26 cellular contexts compared by ENCODE assay signal in genomic region chr3:126728680-126729079, GRCh38. TPM values are rescaled to one million over a fixed set of nuclear protein-coding genes. Genes with fewer than 3 reads are reported as not detected.
DNase-seq lines count a peak whose midpoint lies in the region; ATAC-seq, FAIRE-seq and TF ChIP-seq lines count a peak whose summit lies in the region.
"Had no signal": no experiment of that assay in that cellular context is flagged by ENCODE, and none has a peak within 500 bp of the region (broad histone marks: within the 10 kb centered on the region; RNA-seq: fewer than 3 reads in every experiment).

No MANE protein-coding gene starts in this region.

- 100% methylated on average over 1 of the region's 1 CpG for WGBS in HepG2 (ENCODE audit: low lambda C conversion rate)
- WGBS in right lobe of liver (ENCODE audit: insufficient coverage, low coverage, low lambda C conversion rate, missing lambda C conversion rate), result 100% methylated on average over 1 of the region's 1 CpG
- WGBS in K562 (ENCODE audit: insufficient coverage, low coverage, missing lambda C conversion rate), result 67% methylated on average over 1 of the region's 1 CpG
- WGBS in esophagus muscularis mucosa, result 90% methylated on average over 1 of the region's 1 CpG

- CTCF ChIA-PET in HepG2 (lab: Yijun Ruan, JAX; ENCODE audit: low intra/inter-chr PET ratio, low total read pairs), result no interaction called here
- CTCF ChIA-PET in K562 (lab: Yijun Ruan, JAX; ENCODE audit: low intra/inter-chr PET ratio), result no interaction called here

- TF ChIP-seq EP300 in HepG2 (IDR thresholded peaks at IDR 0.05; ENCODE audit: low read depth in 2 of 2, low read length in 2 of 2) (no peak), HepG2 (CRISPR knock-in tag; IDR thresholded peaks at IDR 0.05; ENCODE audit: borderline replicate concordance) (no peak), K562 (IDR thresholded peaks at IDR 0.05; ENCODE audit: low read length) (no peak), esophagus muscularis mucosa (IDR thresholded peaks at IDR 0.05) (no peak)

- H4K20me1 ChIP-seq in HepG2 (ENCODE audit: insufficient read depth, low read length) (no peaks in the 10 kb centered on the region), K562 (replicated peaks; ENCODE audit: control insufficient read depth, insufficient read depth, low read length) (no peaks in the 10 kb centered on the region)

- H3K4me3 ChIP-seq in HepG2 (replicated peaks in 1 of 3; ENCODE audit: insufficient read depth in 1 of 3, low read depth in 2 of 3, low read length in 3 of 3) (no peak overlapping the region), right lobe of liver (no peak overlapping the region), K562 (no peak overlapping the region), esophagus muscularis mucosa (no peak overlapping the region)
- H3K4me3 ChIP-seq: BLaER1, GM12878 had no signal

- TF ChIP-seq POLR2A in HepG2 (IDR thresholded peaks at IDR 0.05; ENCODE audit: insufficient read depth in 1 of 2, low read depth in 2 of 2, low read length in 2 of 2), result no peak
- no peak for TF ChIP-seq POLR2A in right lobe of liver (IDR thresholded peaks at IDR 0.05)
- TF ChIP-seq POLR2A in K562 (conservative IDR thresholded peaks at IDR 0.05), result no peak
- no peak for TF ChIP-seq POLR2A in esophagus muscularis mucosa (IDR thresholded peaks at IDR 0.05; ENCODE audit: low read depth)

- POLR2A ChIA-PET in HepG2 (lab: Yijun Ruan, JAX), result no interaction called here
- POLR2A ChIA-PET in K562 (lab: Yijun Ruan, JAX), result no interaction called here

- H3K79me2 ChIP-seq in HepG2 (ENCODE audit: insufficient read depth, low read length) (no peaks in the 10 kb centered on the region), K562 (ENCODE audit: control insufficient read depth, insufficient read depth, low read length) (no peaks in the 10 kb centered on the region)

- no peaks in the 10 kb centered on the region for H3K27me3 Mint-ChIP-seq in T-helper 17 cell
- H3K27me3 Mint-ChIP-seq: CD4-positive, alpha-beta memory T cell; CD4-positive, CD25-positive, alpha-beta regulatory T cell; CD8-positive, alpha-beta memory T cell had no signal

- H3K27ac ChIP-seq in HepG2 (ENCODE audit: extremely low read length, insufficient read depth, low read length), result no peak overlapping the region
- no peak overlapping the region for H3K27ac ChIP-seq in right lobe of liver
- H3K27ac ChIP-seq in K562 (ENCODE audit: extremely low read depth, low read depth, low read length), result no peak overlapping the region
- H3K27ac ChIP-seq in esophagus muscularis mucosa (replicated peaks in 1 of 4), result no peak overlapping the region
- H3K27ac ChIP-seq: 22Rv1, BLaER1 had no signal

- no peak overlapping the region for H3K9ac ChIP-seq in HepG2 (ENCODE audit: insufficient read depth, low read depth, low read length)
- H3K9ac ChIP-seq in K562 (ENCODE audit: insufficient read depth in 1 of 2, low read depth in 2 of 2, low read length in 2 of 2), result no peak overlapping the region
- H3K9ac ChIP-seq: BLaER1 had no signal

- H3K27me3 ChIP-seq in HepG2 (ENCODE audit: control insufficient read depth in 1 of 2, insufficient read depth in 2 of 2, low read length in 2 of 2) (no peaks in the 10 kb centered on the region), right lobe of liver (no peaks in the 10 kb centered on the region), K562 (ENCODE audit: control insufficient read depth in 2 of 2, insufficient read depth in 2 of 2, low read length in 2 of 2) (no peaks in the 10 kb centered on the region), esophagus muscularis mucosa (no peaks in the 10 kb centered on the region)
- H3K27me3 ChIP-seq: BE2C, BLaER1 had no signal

- ATAC-seq in HepG2, result no peak
- ATAC-seq in right lobe of liver, result no peak
- no peak for ATAC-seq in T-helper 17 cell
- ATAC-seq in K562, result no peak
- ATAC-seq: GM12878 had no signal

- TF ChIP-seq RAD21 in HepG2 (CRISPR knock-in tag; IDR thresholded peaks at IDR 0.05), result no peak
- TF ChIP-seq RAD21 in K562 (CRISPR knock-in tag; conservative IDR thresholded peaks at IDR 0.05 in 1 of 2, IDR thresholded peaks at IDR 0.05 in 1 of 2), result no peak

- H3K36me3 ChIP-seq in HepG2 (replicated peaks in 1 of 2; ENCODE audit: control insufficient read depth in 1 of 2, insufficient read depth in 2 of 2, low read length in 2 of 2) (peaks cover 5 to 13% of the 10 kb centered on the region in 2 experiments; a peak in 4 of 5 replicates), right lobe of liver (no peaks in the 10 kb centered on the region), K562 (ENCODE audit: control insufficient read depth, insufficient read depth, low read length) (peaks cover 6% of the 10 kb centered on the region; the same call in 1 of the 3 replicates), esophagus muscularis mucosa (peaks cover 10 to 37% (median 18%) of the 10 kb centered on the region in 4 donors)
- H3K36me3 ChIP-seq: BE2C had no signal

- H3K4me2 ChIP-seq in HepG2 (ENCODE audit: low read depth, low read length) (no peak overlapping the region), K562 (ENCODE audit: insufficient read depth, low read length) (no peak overlapping the region)
- H3K4me2 ChIP-seq: BLaER1 had no signal

- no peak for DNase-seq in HepG2 (ENCODE audit: low spot score)
- DNase-seq in right lobe of liver, result no peak
- DNase-seq in T-helper 17 cell, result no peak
- DNase-seq in K562 (ENCODE audit: extremely low read depth in 1 of 4, low spot score in 3 of 4), result no peak
- DNase-seq in esophagus muscularis mucosa (ENCODE audit: extremely low spot score), result no peak
- no peak for DNase-seq in NCI-H1436 (lab: John Stamatoyannopoulos, UW)
- DNase-seq: ACHN; BE2C; C1 segment of cervical spinal cord; CD4-positive, alpha-beta memory T cell; CD4-positive, CD25-positive, alpha-beta regulatory T cell; CD8-positive, alpha-beta memory T cell; COR-L47; DMS 273 treated with DMSO at 0.1 percent for 48 hours; DMS153; DMS53; DMS79; DND-41; EL; GDM1 had no signal

- H3K9me1 ChIP-seq in K562 (ENCODE audit: control insufficient read depth, insufficient read depth, low read length), result no peaks in the 10 kb centered on the region

- in situ Hi-C loops in HepG2 (cut with HindIII; ENCODE audit: extremely low pct_ligation_motif_present, low pct_unique_long_range_greater_than_20kb), result no loop called here
- in situ Hi-C loops in K562 (cut with MboI), result no loop called here

- peaks cover 8% of the 10 kb centered on the region for H3K4me1 ChIP-seq in HepG2 (ENCODE audit: insufficient read depth, low read length)
- H3K4me1 ChIP-seq in right lobe of liver, result no peaks in the 10 kb centered on the region
- no peaks in the 10 kb centered on the region for H3K4me1 ChIP-seq in K562 (replicated peaks in 1 of 2; ENCODE audit: control insufficient read depth in 2 of 2, insufficient read depth in 2 of 2, low read length in 2 of 2)
- H3K4me1 ChIP-seq in esophagus muscularis mucosa, result no peaks in the 10 kb centered on the region
- H3K4me1 ChIP-seq: BE2C had no signal

- H3K4me3 Mint-ChIP-seq in T-helper 17 cell, result no peak overlapping the region
- H3K4me3 Mint-ChIP-seq: CD14-positive monocyte; CD4-positive, alpha-beta memory T cell; CD4-positive, CD25-positive, alpha-beta regulatory T cell; CD8-positive, alpha-beta memory T cell had no signal

- H2AFZ ChIP-seq in HepG2 (ENCODE audit: low read length) (no peak overlapping the region), K562 (ENCODE audit: low read depth, low read length) (no peak overlapping the region)

- no TSS peak for BruUV-seq in HepG2 (replicated peaks; lab: Mats Ljungman, UMichigan)
- no TSS peak for BruUV-seq in K562 (replicated peaks; lab: Mats Ljungman, UMichigan)

- FAIRE-seq in HepG2 (lab: Jason Lieb, UNC), result no peak
- no peak for FAIRE-seq in K562 (lab: Jason Lieb, UNC)
- FAIRE-seq: GM12878, GM12892, GM18507 had no signal

- H3K36me3 Mint-ChIP-seq in T-helper 17 cell (ENCODE audit: low read depth), result peaks cover 8% of the 10 kb centered on the region

- peaks cover 5% of the 10 kb centered on the region for H3K4me1 Mint-ChIP-seq in T-helper 17 cell

- peak overlapping the region; percentile 48 for H3K27ac Mint-ChIP-seq in T-helper 17 cell
- H3K27ac Mint-ChIP-seq: CD4-positive, CD25-positive, alpha-beta regulatory T cell had no signal

- intact Hi-C loops in HepG2 (cut with micrococcal nuclease; ENCODE audit: unreplicated experiment), result no loop called here
- intact Hi-C loops in right lobe of liver (cut with DNase I), result no loop called here
- intact Hi-C loops in K562 (cut with micrococcal nuclease), result no loop called here
- intact Hi-C loops in esophagus muscularis mucosa (cut with DNase I), result no loop called here

- H3K9me3 ChIP-seq in HepG2 (ENCODE audit: low read length), result no peaks in the 10 kb centered on the region
- H3K9me3 ChIP-seq in right lobe of liver, result no peaks in the 10 kb centered on the region
- H3K9me3 ChIP-seq in T-helper 17 cell (ENCODE audit: control insufficient read depth, low read length, poor library complexity, severe bottlenecking), result no peaks in the 10 kb centered on the region
- no peaks in the 10 kb centered on the region for H3K9me3 ChIP-seq in K562 (replicated peaks; ENCODE audit: control insufficient read depth, insufficient read depth, low read depth, low read length)
- no peaks in the 10 kb centered on the region for H3K9me3 ChIP-seq in esophagus muscularis mucosa

- TF ChIP-seq CTCF in HepG2 (CRISPR knock-in tag; IDR thresholded peaks at IDR 0.05) (no peak), right lobe of liver (IDR thresholded peaks at IDR 0.05) (no peak), K562 (IDR thresholded peaks at IDR 0.05 in 2 of 3, conservative IDR thresholded peaks at IDR 0.05 in 1 of 3; ENCODE audit: insufficient read depth in 2 of 3, low read depth in 1 of 3, low read length in 3 of 3) (no peak), esophagus muscularis mucosa (IDR thresholded peaks at IDR 0.05) (no peak)

RNA-seq across cellular contexts. Expression of gene CHCHD6, which starts 24.6 kb away (rescaled TPM):
- 20.3 and 24.8 TPM in 2 replicates for total RNA-seq in HepG2 (2016; rRNA removed; fragmentation: Illumina TruSeq; extraction: Trizol)
- total RNA-seq in HepG2 (2016; cell fraction: cytosol; rRNA removed; fragmentation: Illumina TruSeq; extraction: Trizol; ENCODE audit: low read depth), result 10.6 and 13.0 TPM in 2 replicates
- 21.0 and 27.0 TPM in 2 replicates for total RNA-seq in HepG2 (2016; cell fraction: insoluble cytoplasmic fraction; rRNA removed; fragmentation: Illumina TruSeq; extraction: Trizol)
- 12.4 and 16.6 TPM in 2 replicates for total RNA-seq in HepG2 (2016; cell fraction: membrane; rRNA removed; fragmentation: Illumina TruSeq; extraction: Trizol)
- total RNA-seq in HepG2 (2016; cell fraction: nucleus; rRNA removed; fragmentation: Illumina TruSeq; extraction: Trizol), result 11.5 and 15.1 TPM in 2 replicates
- 18.5 and 20.8 TPM in 2 replicates for polyA plus RNA-seq in HepG2 (2011; rRNA removed)
- polyA plus RNA-seq in HepG2 (2011; cell fraction: cytosol; rRNA removed), result 19.5 and 23.3 TPM in 2 replicates
- polyA plus RNA-seq in HepG2 (2011; cell fraction: nucleus; rRNA removed), result 8.9 and 9.9 TPM in 2 replicates
- polyA plus RNA-seq in HepG2 (2012), result 10.9 and 12.0 TPM in 2 replicates
- 12.6 and 15.1 TPM in 2 replicates for polyA plus RNA-seq in HepG2 (2016; cell fraction: cytosol; fragmentation: Illumina TruSeq; extraction: Trizol; ENCODE audit: low read depth)
- 28.8 and 28.9 TPM in 2 replicates for polyA plus RNA-seq in HepG2 (2016; cell fraction: insoluble cytoplasmic fraction; fragmentation: Illumina TruSeq; extraction: Trizol; ENCODE audit: low read depth)
- polyA plus RNA-seq in HepG2 (2016; cell fraction: membrane; fragmentation: Illumina TruSeq; extraction: Trizol; ENCODE audit: low read depth), result 13.3 and 13.9 TPM in 2 replicates
- 15.3 and 19.3 TPM in 2 replicates for polyA plus RNA-seq in HepG2 (2016; cell fraction: nucleus; fragmentation: Illumina TruSeq; extraction: Trizol; ENCODE audit: insufficient read depth, low read depth)
- polyA minus RNA-seq in HepG2 (2011; rRNA and poly(A)+ RNA removed; ENCODE audit: low replicate concordance), result 5.3 and 6.9 TPM in 2 replicates
- 3.1 and 3.6 TPM in 2 replicates for polyA minus RNA-seq in HepG2 (2011; cell fraction: cytosol; rRNA and poly(A)+ RNA removed)
- polyA minus RNA-seq in HepG2 (2011; cell fraction: nucleus; rRNA and poly(A)+ RNA removed), result 7.2 and 10.6 TPM in 2 replicates
- 1 to 10 TPM; 1.7 to 5.3 (median 4.2) TPM for total RNA-seq in right lobe of liver
- total RNA-seq in T-helper 17 cell, result 10 to 100 TPM; 10.5 to 14.9 TPM
- total RNA-seq in K562 (2011; cell fraction: chromatin; rRNA removed; ENCODE audit: low replicate concordance), result 8.7 and 19.3 TPM in 2 replicates
- 11.3 and 16.2 TPM in 2 replicates for total RNA-seq in K562 (2011; cell fraction: nucleolus; rRNA removed)
- 8.1 and 12.4 TPM in 2 replicates for total RNA-seq in K562 (2011; cell fraction: nucleoplasm; rRNA removed)
- 13.8 and 18.9 TPM in 2 replicates for total RNA-seq in K562 (2014; rRNA removed)
- 3.9 and 5.0 TPM in 2 replicates for total RNA-seq in K562 (2014; rRNA removed; fragmentation: Illumina TruSeq; extraction: Trizol)
- total RNA-seq in K562 (2015; rRNA removed; fragmentation: Illumina TruSeq; extraction: Trizol), result 9.6 and 10.9 TPM in 2 replicates
- 16.5 and 18.6 TPM in 2 replicates for total RNA-seq in K562 (2021)
- 15.2 and 21.4 TPM in 2 replicates for polyA plus RNA-seq in K562 (2011; rRNA removed)
- polyA plus RNA-seq in K562 (2011; cell fraction: cytosol; rRNA removed), result 18.7 and 21.5 TPM in 2 replicates
- polyA plus RNA-seq in K562 (2011; cell fraction: nucleus; rRNA removed), result 9.4 and 10.1 TPM in 2 replicates
- 17.4 and 79.0 TPM in 2 replicates for polyA plus RNA-seq in K562 (2012)
- 7.6 and 10.4 TPM in 2 replicates for polyA plus RNA-seq in K562 (2014; fragmentation: Illumina TruSeq; extraction: Trizol)
- 1 to 10 TPM; 4.6 to 5.7 TPM for polyA plus RNA-seq in K562 (2014; fragmentation: Nextera tagmentation; extraction: Ambion mirVana)
- polyA plus RNA-seq in K562 (2014; rRNA removed), result 18.6 and 28.4 TPM in 2 replicates
- 4.3 and 4.9 TPM in 2 replicates for polyA minus RNA-seq in K562 (2011; rRNA and poly(A)+ RNA removed)
- polyA minus RNA-seq in K562 (2011; cell fraction: cytosol; rRNA and poly(A)+ RNA removed), result 5.0 and 6.1 TPM in 2 replicates
- 6.9 and 9.9 TPM in 2 replicates for polyA minus RNA-seq in K562 (2011; cell fraction: nucleus; rRNA and poly(A)+ RNA removed)
- total RNA-seq in esophagus muscularis mucosa, result 10 to 100 TPM; 10.3 to 13.4 (median 12.1) TPM

Comparison
In these comparisons a context has a peak if more than half of its experiments do, and no peak if none do; other contexts are left out.
1. Of the 241 proteins assayed by ChIP-seq in both HepG2 and K562: peak only in HepG2: MAFK; only in K562: MAFG; in both: MAFF; in neither: 238.